ENCODE assay signal across 9 cellular contexts in the genomic region with DNA sequence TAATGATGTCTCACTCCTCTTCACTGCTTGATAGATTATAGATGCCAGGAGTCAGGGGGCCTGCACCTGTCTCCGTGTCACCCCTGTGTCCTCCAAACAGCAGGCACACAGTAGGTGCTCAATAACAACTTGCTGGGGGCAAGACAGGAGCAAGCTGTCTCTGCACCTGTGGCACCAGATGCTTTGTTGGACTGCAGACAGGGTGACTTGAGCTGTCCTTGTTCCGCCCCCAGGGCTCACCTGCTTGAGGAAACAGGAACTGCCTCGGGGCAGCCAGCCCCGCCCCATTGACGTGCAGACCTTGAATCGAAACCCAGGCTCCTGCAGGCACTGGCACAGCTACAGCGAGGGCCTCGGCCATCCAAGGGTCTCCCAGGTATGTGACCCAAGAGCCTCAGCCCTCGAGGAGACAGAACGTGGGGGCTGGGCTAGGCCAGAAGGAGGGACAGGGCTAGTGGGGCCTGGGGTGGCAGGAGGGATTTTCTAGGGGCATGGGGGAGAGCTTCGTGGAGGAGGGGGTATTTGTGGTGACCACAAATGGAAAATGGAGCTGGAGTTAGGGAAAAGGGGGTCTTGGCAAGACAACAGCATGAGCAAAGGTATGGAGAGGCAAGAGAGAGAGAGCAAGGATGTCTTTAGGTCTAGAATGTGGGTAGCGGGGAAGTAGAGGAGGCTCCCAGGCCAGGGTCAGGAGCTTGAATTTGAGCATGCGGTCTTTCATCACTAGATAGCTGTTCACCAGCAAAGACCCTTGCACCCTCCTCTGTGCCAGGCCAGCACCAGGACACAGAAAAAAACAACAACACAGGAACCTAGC.
DNase-seq lines count a peak whose midpoint lies in the region; ATAC-seq and TF ChIP-seq lines count a peak whose summit lies in the region.
"Had no signal": no experiment of that assay in that cellular context is flagged by ENCODE, and none has a peak within 500 bp of the region (broad histone marks: within the 10 kb centered on the region; RNA-seq: fewer than 3 reads in every experiment).

A gene with protein sequence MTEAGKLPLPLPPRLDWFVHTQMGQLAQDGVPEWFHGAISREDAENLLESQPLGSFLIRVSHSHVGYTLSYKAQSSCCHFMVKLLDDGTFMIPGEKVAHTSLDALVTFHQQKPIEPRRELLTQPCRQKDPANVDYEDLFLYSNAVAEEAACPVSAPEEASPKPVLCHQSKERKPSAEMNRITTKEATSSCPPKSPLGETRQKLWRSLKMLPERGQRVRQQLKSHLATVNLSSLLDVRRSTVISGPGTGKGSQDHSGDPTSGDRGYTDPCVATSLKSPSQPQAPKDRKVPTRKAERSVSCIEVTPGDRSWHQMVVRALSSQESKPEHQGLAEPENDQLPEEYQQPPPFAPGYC (plus strand): TSS at position 287 of the 817 bp plus-strand sequence. CDS start 5,066 bp downstream, outside the sequence.

- in situ Hi-C loops in GM13976 (cut with MboI; ENCODE audit: low sequenced_read_pairs, unreplicated experiment), result no loop called here

- peak; percentile 63 for ATAC-seq in HG02678 (IDR thresholded peaks at IDR 0.05; ENCODE audit: unreplicated experiment)
- ATAC-seq: Panc1 had no signal

- no peak for TF ChIP-seq CTCF in GM13976 (IDR thresholded peaks at IDR 0.05; ENCODE audit: borderline replicate concordance, control extremely low read depth, extremely low read depth, insufficient read depth, missing control alignments)

- DNase-seq in GM13976 (ENCODE audit: low spot score), result peak; percentile 83
- peak; percentile 75 for DNase-seq in NCI-H774 (lab: John Stamatoyannopoulos, UW)
- DNase-seq in activated T-cell treated with anti-CD3 and anti-CD28 coated beads for 24 hours (ENCODE audit: low read depth), result peak; percentile 57
- DNase-seq in iPS-NIHi11 (ENCODE audit: low spot score), result peak; percentile 76
- peak; percentile 61 to 75 for DNase-seq in stimulated activated CD8-positive, alpha-beta memory T cell treated with anti-CD3 and anti-CD28 coated beads, Interleukin-2, amount 100 ng/mL, for 1 hour (ENCODE audit: low read depth in 2 of 2)
- no peak for DNase-seq in NCI-H526 (lab: John Stamatoyannopoulos, UW)
- no peak for DNase-seq in NCI-H82 treated with DMSO at 0.1 percent for 48 hours (lab: John Stamatoyannopoulos, UW; ENCODE audit: unreplicated experiment)

Comparison
In these comparisons a context has a peak if more than half of its experiments do, and no peak if none do; other contexts are left out.
1. DNase-seq: peak in GM13976 (single experiment), NCI-H774 (single experiment), activated T-cell treated with anti-CD3 and anti-CD28 coated beads for 24 hours (single experiment), iPS-NIHi11 (single experiment) and stimulated activated CD8-positive, alpha-beta memory T cell treated with anti-CD3 and anti-CD28 coated beads, Interleukin-2, amount 100 ng/mL, for 1 hour (2 of 2); none in NCI-H526 (0 of 2) and NCI-H82 treated with DMSO at 0.1 percent for 48 hours (single experiment).